Comparison of ENCODE assay signal across 17 cellular contexts in the genomic region with DNA sequence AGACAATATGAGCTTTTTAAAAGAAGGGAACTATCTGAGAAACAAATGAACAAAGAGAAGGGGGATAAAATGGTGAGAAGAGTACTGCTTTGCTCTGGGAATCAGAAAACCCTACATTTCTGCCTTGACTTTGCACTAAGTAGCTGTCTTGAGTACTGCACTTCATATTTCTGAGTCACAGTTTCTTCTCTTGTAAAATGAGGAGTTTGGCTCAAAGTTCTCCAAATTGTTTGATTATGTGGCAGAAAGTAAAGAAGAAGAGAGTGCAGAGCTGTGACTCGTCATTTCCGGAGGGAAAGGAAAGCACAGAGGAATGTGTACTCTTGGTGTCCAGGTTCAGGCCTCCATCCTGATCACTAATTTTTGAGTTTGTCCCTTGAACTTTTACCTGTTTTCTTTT. TPM values are rescaled to one million over a fixed set of nuclear protein-coding genes. Genes with fewer than 3 reads are reported as not detected.
A peak's percentile ranks its signal among the peaks of the same experiment; 100 is the strongest.
DNase-seq lines count a peak whose midpoint lies in the region; ATAC-seq and TF ChIP-seq lines count a peak whose summit lies in the region.
"Had no signal": no experiment of that assay in that cellular context is flagged by ENCODE, and none has a peak within 500 bp of the region (broad histone marks: within the 10 kb centered on the region; RNA-seq: fewer than 3 reads in every experiment).

No MANE protein-coding gene starts in this region.

- H3K9me3 Mint-ChIP-seq in activated CD4-positive, alpha-beta T cell treated with anti-CD3 and anti-CD28 coated beads for 36 hours (ENCODE audit: low read depth), result no peaks in the 10 kb centered on the region
- no peaks in the 10 kb centered on the region for H3K9me3 Mint-ChIP-seq in Calu3 (ENCODE audit: low read depth, unreplicated experiment)
- H3K9me3 Mint-ChIP-seq: activated B cell treated with CpG ODN at 0.5 μM for 24 hours had no signal

- H3K27ac ChIP-seq in fibroblast of lung (ENCODE audit: insufficient read depth, low read length) (no peak overlapping the region), smooth muscle cell (ENCODE audit: low read depth) (peak overlapping the region; percentile 92)
- H3K27ac ChIP-seq: ascending aorta, thyroid gland had no signal

- TF ChIP-seq CTCF in fibroblast of lung (conservative IDR thresholded peaks at IDR 0.05 in 1 of 2, IDR thresholded peaks at IDR 0.05 in 1 of 2; ENCODE audit: low read depth in 1 of 2, low read length in 2 of 2) (no peak), smooth muscle cell (IDR thresholded peaks at IDR 0.05; ENCODE audit: borderline replicate concordance, insufficient read depth, poor library complexity, severe bottlenecking) (no peak), Calu3 (IDR thresholded peaks at IDR 0.05; ENCODE audit: unreplicated experiment) (no peak), mucosa of descending colon (IDR thresholded peaks at IDR 0.05) (no peak)

- peaks cover 25% of the 10 kb centered on the region for H3K4me1 Mint-ChIP-seq in activated CD4-positive, alpha-beta T cell treated with anti-CD3 and anti-CD28 coated beads for 36 hours
- no peaks in the 10 kb centered on the region for H3K4me1 Mint-ChIP-seq in Calu3 (ENCODE audit: low read depth, unreplicated experiment)
- H3K4me1 Mint-ChIP-seq: activated B cell treated with CpG ODN at 0.5 μM for 24 hours, naive B cell had no signal

- no peak overlapping the region for H3K4me3 ChIP-seq in fibroblast of lung (replicated peaks in 1 of 4; ENCODE audit: control extremely low read depth in 1 of 4, insufficient read depth in 1 of 4, low read depth in 3 of 4, low read length in 4 of 4)
- no peak overlapping the region for H3K4me3 ChIP-seq in smooth muscle cell
- H3K4me3 ChIP-seq in mucosa of descending colon, result no peak overlapping the region
- H3K4me3 ChIP-seq: ascending aorta, thyroid gland had no signal

- H3K27ac Mint-ChIP-seq in activated CD4-positive, alpha-beta T cell treated with anti-CD3 and anti-CD28 coated beads for 36 hours, result no peak overlapping the region
- no peak overlapping the region for H3K27ac Mint-ChIP-seq in Calu3 (ENCODE audit: unreplicated experiment)
- H3K27ac Mint-ChIP-seq: activated B cell treated with CpG ODN at 0.5 μM for 24 hours, naive B cell had no signal

- CTCF ChIA-PET in activated CD4-positive, alpha-beta T cell treated with anti-CD3 and anti-CD28 coated beads for 36 hours (lab: Charles Lee), result no interaction called here
- CTCF ChIA-PET in Calu3 (lab: Charles Lee), result interaction anchor here (1.4 kb wide), 1 partner anchor 263 kb away, joined by 4 read pairs; no protein-coding TSS in a partner anchor

- H3K27me3 ChIP-seq in fibroblast of lung (ENCODE audit: control insufficient read depth, insufficient read depth, low read length), result no peaks in the 10 kb centered on the region
- no peaks in the 10 kb centered on the region for H3K27me3 ChIP-seq in smooth muscle cell (ENCODE audit: low read depth)
- H3K27me3 ChIP-seq: ascending aorta, thyroid gland had no signal

- H3K4me2 ChIP-seq in fibroblast of lung (ENCODE audit: extremely low read depth, insufficient read depth, low read length), result no peak overlapping the region
- H3K4me2 ChIP-seq in smooth muscle cell, result peak overlapping the region; percentile 53

- H2AFZ ChIP-seq in fibroblast of lung (ENCODE audit: low read length) (peak overlapping the region; percentile 9), smooth muscle cell (ENCODE audit: low read depth) (peak overlapping the region; percentile 81)

- ATAC-seq in activated CD4-positive, alpha-beta T cell treated with anti-CD3 and anti-CD28 coated beads for 36 hours, result peak; percentile 45
- ATAC-seq in HG02970 (IDR thresholded peaks at IDR 0.05; ENCODE audit: low FRiP score, unreplicated experiment) (no peak), mucosa of descending colon (no peak)

- H3K9ac ChIP-seq in fibroblast of lung (ENCODE audit: insufficient read depth, low read length) (no peak overlapping the region), smooth muscle cell (ENCODE audit: low read depth) (peak overlapping the region; percentile 29)

- H4K20me1 ChIP-seq in fibroblast of lung (ENCODE audit: control insufficient read depth, extremely low read depth, insufficient read depth, low read length) (no peaks in the 10 kb centered on the region), smooth muscle cell (ENCODE audit: low read depth) (no peaks in the 10 kb centered on the region)

- WGBS in smooth muscle cell (ENCODE audit: low lambda C conversion rate), result 28% methylated on average over 2 of the region's 2 CpGs

- H3F3A ChIP-seq in smooth muscle cell (ENCODE audit: low read depth), result peaks cover 4% of the 10 kb centered on the region

- DNase-seq in activated CD4-positive, alpha-beta T cell treated with anti-CD3 and anti-CD28 coated beads for 36 hours, result peak; percentile 8
- no peak for DNase-seq in activated CD4-positive, alpha-beta T cell treated with anti-CD3 and anti-CD28 coated beads for 48 hours
- DNase-seq in RPMI7951 (ENCODE audit: low read depth) (peak; percentile 83), fibroblast of lung (ENCODE audit: low read depth in 2 of 2) (peak; percentile 46 to 87), smooth muscle cell (lab: John Stamatoyannopoulos, UW; ENCODE audit: unreplicated experiment) (no peak), Calu3 (no peak), mucosa of descending colon (no peak)
- DNase-seq: ACHN, activated B cell treated with CpG ODN at 0.5 μM for 24 hours, activated T-cell treated with anti-CD3 and anti-CD28 coated beads for 4 hours, naive B cell, NCI-H1105, NCI-H526, thyroid gland had no signal

- peaks cover 4% of the 10 kb centered on the region for H3K27me3 Mint-ChIP-seq in activated CD4-positive, alpha-beta T cell treated with anti-CD3 and anti-CD28 coated beads for 36 hours
- H3K27me3 Mint-ChIP-seq in Calu3 (ENCODE audit: unreplicated experiment), result no peaks in the 10 kb centered on the region
- H3K27me3 Mint-ChIP-seq: activated B cell treated with CpG ODN at 0.5 μM for 24 hours, naive B cell had no signal

- no peaks in the 10 kb centered on the region for H3K36me3 Mint-ChIP-seq in activated CD4-positive, alpha-beta T cell treated with anti-CD3 and anti-CD28 coated beads for 36 hours (ENCODE audit: low read depth)
- no peaks in the 10 kb centered on the region for H3K36me3 Mint-ChIP-seq in Calu3 (ENCODE audit: insufficient read depth, unreplicated experiment)
- H3K36me3 Mint-ChIP-seq: naive B cell had no signal

- no peaks in the 10 kb centered on the region for H3K9me3 ChIP-seq in fibroblast of lung (ENCODE audit: control insufficient read depth, insufficient read depth, low read depth, low read length)
- H3K9me3 ChIP-seq in smooth muscle cell (replicated peaks; ENCODE audit: low read depth), result no peaks in the 10 kb centered on the region
- H3K9me3 ChIP-seq in mucosa of descending colon, result no peaks in the 10 kb centered on the region
- H3K9me3 ChIP-seq: ascending aorta, thyroid gland had no signal

- intact Hi-C loops in activated CD4-positive, alpha-beta T cell treated with anti-CD3 and anti-CD28 coated beads for 36 hours (cut with DNase I, micrococcal nuclease), result loop anchor here in 1 of 2 experiments (5.0 kb wide), 1 partner anchor 414 kb away; no protein-coding TSS in a partner anchor
- intact Hi-C loops in Calu3 (cut with micrococcal nuclease; ENCODE audit: unreplicated experiment) (loop anchor here (2.0 kb wide), 1 partner anchor 263 kb away; no protein-coding TSS in a partner anchor), mucosa of descending colon (cut with DNase I, micrococcal nuclease) (no loop called here)

- no peaks in the 10 kb centered on the region for H3K79me2 ChIP-seq in fibroblast of lung (ENCODE audit: control insufficient read depth, insufficient read depth, low read length)
- H3K79me2 ChIP-seq in smooth muscle cell (ENCODE audit: low read depth), result no peaks in the 10 kb centered on the region

- no TSS peak for BruUV-seq in Calu3 (replicated peaks; lab: Mats Ljungman, UMichigan)

- POLR2A ChIA-PET in activated CD4-positive, alpha-beta T cell treated with anti-CD3 and anti-CD28 coated beads for 36 hours (lab: Charles Lee), result no interaction called here

- no peak overlapping the region for H3K4me3 Mint-ChIP-seq in activated CD4-positive, alpha-beta T cell treated with anti-CD3 and anti-CD28 coated beads for 36 hours
- no peak overlapping the region for H3K4me3 Mint-ChIP-seq in Calu3 (ENCODE audit: low read depth, unreplicated experiment)
- H3K4me3 Mint-ChIP-seq: activated B cell treated with CpG ODN at 0.5 μM for 24 hours, naive B cell had no signal

- H3K4me1 ChIP-seq in fibroblast of lung (ENCODE audit: control insufficient read depth, extremely low read depth, insufficient read depth, low read length) (no peaks in the 10 kb centered on the region), smooth muscle cell (ENCODE audit: low read depth) (peaks cover 9% of the 10 kb centered on the region), mucosa of descending colon (ENCODE audit: low read depth) (no peaks in the 10 kb centered on the region)
- H3K4me1 ChIP-seq: ascending aorta, thyroid gland had no signal

- H3K36me3 ChIP-seq in fibroblast of lung (ENCODE audit: control insufficient read depth, insufficient read depth, low read length), result no peaks in the 10 kb centered on the region
- H3K36me3 ChIP-seq in smooth muscle cell (ENCODE audit: low read depth), result no peaks in the 10 kb centered on the region
- H3K36me3 ChIP-seq in mucosa of descending colon (ENCODE audit: low read depth), result no peaks in the 10 kb centered on the region
- H3K36me3 ChIP-seq: ascending aorta, thyroid gland had no signal

RNA-seq across cellular contexts. Expression of a gene that starts 54.7 kb away (rescaled TPM):
- under 1 TPM; 0.33 to 0.46 TPM for total RNA-seq in activated CD4-positive, alpha-beta T cell treated with anti-CD3 and anti-CD28 coated beads for 36 hours
- 16.7 and 22.3 TPM in 2 replicates for total RNA-seq in RPMI7951 (2014; rRNA removed; shearing (Covaris generic))
- total RNA-seq in fibroblast of lung (under 0.01 TPM in 1 of 2 replicates, not detected in the other), smooth muscle cell (25.1 and 27.1 TPM in 2 replicates), Calu3 (2022) (0.12 TPM in 1 of 2 replicates, not detected in the other), mucosa of descending colon (under 1 TPM in 2 of 3 donors, not detected in 1; 0.31 to 0.57 TPM)
- polyA plus RNA-seq in fibroblast of lung (0.06 TPM in 1 of 2 replicates, not detected in the other), smooth muscle cell (1.9 and 11.1 TPM in 2 replicates)
- not detected in 2 replicates for polyA plus RNA-seq in fibroblast of lung (2012)
- not detected in 2 replicates for polyA minus RNA-seq in fibroblast of lung (ENCODE audit: low replicate concordance)
- total RNA-seq: ascending aorta, epithelial cell of proximal tubule had no signal

Comparison
In these comparisons a context has a peak if more than half of its experiments do, and no peak if none do; other contexts are left out.
1. DNase-seq: peak in activated CD4-positive, alpha-beta T cell treated with anti-CD3 and anti-CD28 coated beads for 36 hours (single experiment), RPMI7951 (single experiment) and fibroblast of lung (2 of 2); none in activated CD4-positive, alpha-beta T cell treated with anti-CD3 and anti-CD28 coated beads for 48 hours (single experiment), smooth muscle cell (single experiment), Calu3 (single experiment) and mucosa of descending colon (0 of 3).
2. RNA of a gene that starts 54.7 kb away (total RNA-seq): 25.1 to 27.1 TPM in smooth muscle cell and 16.7 to 22.3 TPM in RPMI7951; 0.33 to 0.46 TPM in activated CD4-positive, alpha-beta T cell treated with anti-CD3 and anti-CD28 coated beads for 36 hours, 0.31 to 0.57 TPM in mucosa of descending colon, 0.12 TPM in Calu3 and under 0.01 TPM in fibroblast of lung; every median in the first group is over 10 times any median in the second.